28 cellular contexts compared by ENCODE assay signal in the genomic region with DNA sequence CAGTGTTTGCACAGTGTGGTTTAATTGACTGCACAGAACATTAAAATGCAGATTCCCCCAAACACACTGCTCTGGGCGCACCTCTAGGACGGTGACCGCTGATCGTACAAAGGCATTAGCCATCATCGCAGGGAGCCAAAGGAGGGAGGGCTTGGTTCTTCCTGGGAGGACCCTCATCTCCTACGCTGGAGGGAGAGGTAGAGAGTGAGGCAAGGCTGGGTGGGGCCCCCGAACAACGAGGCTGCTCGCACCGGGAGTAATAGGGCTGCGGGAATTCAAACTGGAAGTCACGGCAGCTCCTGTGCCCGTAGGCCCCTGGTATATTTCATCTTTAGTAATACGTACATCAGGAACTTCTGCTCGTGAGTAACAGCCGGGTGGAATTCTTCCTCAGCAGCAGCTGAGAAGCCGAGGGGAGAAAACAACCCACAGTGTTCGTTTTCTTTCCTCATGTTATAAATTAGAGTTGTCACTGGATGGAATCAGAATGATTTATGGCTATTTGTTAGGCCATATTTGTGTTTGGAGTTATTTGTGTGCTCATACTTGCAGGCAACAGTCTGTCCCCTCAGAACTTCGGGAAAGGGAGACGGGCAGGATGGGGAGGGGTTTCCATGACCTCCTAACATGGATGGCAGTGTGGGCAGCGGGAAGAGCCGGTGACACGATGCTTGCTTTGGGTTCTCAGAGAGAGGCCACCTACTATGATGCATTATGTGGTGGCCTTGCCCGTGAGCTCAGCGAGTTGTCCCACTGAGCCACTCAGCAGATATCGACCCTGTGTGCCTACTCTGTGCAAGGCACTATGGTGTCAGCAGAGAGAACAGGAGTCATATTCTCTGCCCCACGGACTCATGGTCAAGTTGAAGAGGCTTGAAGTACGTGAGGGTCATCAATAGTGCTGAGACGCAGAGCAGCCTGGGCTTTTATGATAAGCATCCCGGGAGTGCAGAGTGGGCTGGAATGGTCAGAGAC.
"Had no signal": no experiment of that assay in that cellular context is flagged by ENCODE, and none has a peak within 500 bp of the region (broad histone marks: within the 10 kb centered on the region; RNA-seq: fewer than 3 reads in every experiment).

No MANE protein-coding gene starts in this region.

- H3K4me1 ChIP-seq: adrenal gland, Peyer's patch had no signal

- H3K27ac ChIP-seq: adrenal gland, Peyer's patch, RWPE1, SJSA1, WERI-Rb-1 had no signal

- DNase-seq: activated CD4-positive, alpha-beta T cell treated with anti-CD3 and anti-CD28 coated beads for 36 hours; activated CD4-positive, alpha-beta T cell treated with anti-CD3 and anti-CD28 coated beads, Interleukin-2, amount 50 U/mL, for 4 hours; activated CD8-positive, alpha-beta memory T cell treated with anti-CD3 and anti-CD28 coated beads, Interleukin-2, amount 50 U/mL, for 48 hours; activated CD8-positive, alpha-beta T cell treated with anti-CD3 and anti-CD28 coated beads, Interleukin-2, amount 10 ng/mL, durations not matched to agents 7 days and 5 days; activated naive CD4-positive, alpha-beta T cell treated with anti-CD3 and anti-CD28 coated beads, Interleukin-2, amount 50 U/mL, for 16 hours; activated naive CD8-positive, alpha-beta T cell treated with anti-CD3 and anti-CD28 coated beads, Interleukin-2, amount 10 ng/mL, durations not matched to agents 7 days and 5 days; activated T-cell treated with anti-CD3 and anti-CD28 coated beads, Interleukin-2, amount 50 U/mL, for 1 hour; anterior cingulate cortex; KG1; NCI-H1092; NCI-H1417 treated with DMSO at 0.1 percent for 48 hours; NCI-H1694; NCI-H2029; NCI-H2107; NCI-H2171 treated with DMSO at 0.1 percent for 48 hours; NCI-H226; NCI-H526; NCI-H82; OCI-M1; Peyer's patch; SHP77; SW 1271; WERI-Rb-1 had no signal

- H3K4me3 ChIP-seq: adrenal gland, Peyer's patch, SJSA1 had no signal

- H3K4me3 Mint-ChIP-seq: activated CD4-positive, alpha-beta T cell treated with anti-CD3 and anti-CD28 coated beads for 36 hours; activated CD8-positive, alpha-beta T cell treated with anti-CD3 and anti-CD28 coated beads, Interleukin-2, amount 10 ng/mL, durations not matched to agents 7 days and 5 days; activated naive CD8-positive, alpha-beta T cell treated with anti-CD3 and anti-CD28 coated beads, Interleukin-2, amount 10 ng/mL, durations not matched to agents 7 days and 5 days; T-helper 2 cell treated with Interferon-gamma antibody and Interleukin-4, amounts not matched to agents 5 μg/mL and 100 μg/mL, for 36 hours had no signal

- H3K27ac Mint-ChIP-seq: activated CD4-positive, alpha-beta T cell treated with anti-CD3 and anti-CD28 coated beads for 36 hours; activated CD8-positive, alpha-beta T cell treated with anti-CD3 and anti-CD28 coated beads, Interleukin-2, amount 10 ng/mL, durations not matched to agents 7 days and 5 days; activated naive CD8-positive, alpha-beta T cell treated with anti-CD3 and anti-CD28 coated beads, Interleukin-2, amount 10 ng/mL, durations not matched to agents 7 days and 5 days; T-helper 2 cell treated with Interferon-gamma antibody and Interleukin-4, amounts not matched to agents 5 μg/mL and 100 μg/mL, for 36 hours had no signal

- H3K4me1 Mint-ChIP-seq: activated CD4-positive, alpha-beta T cell treated with anti-CD3 and anti-CD28 coated beads for 36 hours; activated naive CD8-positive, alpha-beta T cell treated with anti-CD3 and anti-CD28 coated beads, Interleukin-2, amount 10 ng/mL, durations not matched to agents 7 days and 5 days had no signal

- H3K27me3 ChIP-seq: adrenal gland, Peyer's patch, SJSA1 had no signal

- H3K9me3 Mint-ChIP-seq: activated naive CD8-positive, alpha-beta T cell treated with anti-CD3 and anti-CD28 coated beads, Interleukin-2, amount 10 ng/mL, durations not matched to agents 7 days and 5 days; T-helper 2 cell treated with Interferon-gamma antibody and Interleukin-4, amounts not matched to agents 5 μg/mL and 100 μg/mL, for 36 hours had no signal

- ATAC-seq: activated CD4-positive, alpha-beta T cell treated with anti-CD3 and anti-CD28 coated beads for 36 hours; activated CD8-positive, alpha-beta T cell treated with anti-CD3 and anti-CD28 coated beads, Interleukin-2, amount 10 ng/mL, durations not matched to agents 7 days and 5 days; SK-N-SH treated with all-trans-retinoic acid at 6 μM for 48 hours had no signal

- H3K36me3 ChIP-seq: adrenal gland, Peyer's patch, SJSA1, WERI-Rb-1 had no signal

- H3K9me3 ChIP-seq: adrenal gland, Peyer's patch, SJSA1 had no signal

- H3K36me3 Mint-ChIP-seq: activated naive CD8-positive, alpha-beta T cell treated with anti-CD3 and anti-CD28 coated beads, Interleukin-2, amount 10 ng/mL, durations not matched to agents 7 days and 5 days had no signal
